In the genomic region with DNA sequence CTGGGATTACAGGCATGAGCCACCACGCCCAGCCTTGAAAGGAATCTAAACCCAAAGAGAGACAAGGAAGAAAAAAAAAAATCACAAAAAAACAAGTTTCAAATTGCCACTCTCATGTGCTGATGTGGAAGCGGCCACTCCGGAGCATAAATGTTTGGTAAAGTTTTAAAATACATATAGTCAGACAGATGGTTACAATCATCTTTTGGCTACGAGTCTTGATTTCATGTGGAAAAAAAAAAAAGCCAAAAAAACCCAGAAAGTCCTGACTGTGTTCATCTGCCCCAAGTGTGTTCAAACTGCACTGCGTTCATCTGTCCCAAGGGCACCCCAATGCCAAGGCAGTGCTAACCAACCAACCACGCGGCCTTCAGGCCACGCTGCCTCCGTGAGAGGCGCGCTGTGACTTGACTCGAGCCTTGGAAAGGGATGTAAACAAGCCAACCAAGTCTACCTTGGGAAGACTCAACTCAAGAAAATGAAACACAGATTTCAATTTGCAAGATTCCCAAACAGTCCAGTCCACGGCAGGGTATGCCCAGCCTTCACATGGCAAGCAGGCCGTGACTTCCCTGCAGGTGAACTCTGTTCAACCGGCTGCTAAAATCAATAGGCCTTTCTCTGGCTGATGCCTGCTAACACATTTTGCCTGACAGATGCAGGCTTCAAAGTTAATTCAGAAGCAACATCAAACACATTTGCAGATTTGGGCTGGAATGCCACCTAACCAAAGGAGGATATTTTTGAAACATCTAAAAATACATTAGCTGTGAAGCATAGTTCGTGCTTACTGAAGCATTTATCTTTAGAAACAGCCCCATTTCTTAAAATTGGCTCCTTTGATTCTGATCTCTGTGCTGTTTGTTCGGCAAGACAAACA, we compare ENCODE assay signal across 16 cellular contexts.
DNase-seq lines count a peak whose midpoint lies in the region; ATAC-seq, FAIRE-seq and TF ChIP-seq lines count a peak whose summit lies in the region.
"Had no signal": no experiment of that assay in that cellular context is flagged by ENCODE, and none has a peak within 500 bp of the region (broad histone marks: within the 10 kb centered on the region; RNA-seq: fewer than 3 reads in every experiment).

No MANE protein-coding gene starts in this region.

- no peaks in the 10 kb centered on the region for H3K36me3 Mint-ChIP-seq in natural killer cell treated with Interleukin-12 subunit alpha and Interleukin-12 subunit beta and Interleukin-15 and Interleukin-18, amount 100 ng/mL, for 72 hours

- 69 to 71% methylated on average over 17 of the region's 17 CpGs for WGBS in pancreas, 2 donors

- H3K27me3 Mint-ChIP-seq in natural killer cell treated with Interleukin-12 subunit alpha and Interleukin-12 subunit beta and Interleukin-15 and Interleukin-18, amount 100 ng/mL, for 72 hours: no peaks in the 10 kb centered on the region
- H3K27me3 Mint-ChIP-seq: effector memory CD8-positive, alpha-beta T cell had no signal

- H3K9me3 Mint-ChIP-seq in natural killer cell treated with Interleukin-12 subunit alpha and Interleukin-12 subunit beta and Interleukin-15 and Interleukin-18, amount 100 ng/mL, for 72 hours: no peaks in the 10 kb centered on the region
- H3K9me3 Mint-ChIP-seq: activated CD8-positive, alpha-beta T cell treated with anti-CD3 and anti-CD28 coated beads for 36 hours had no signal

- H3K9me3 ChIP-seq in SK-N-MC (ENCODE audit: low read depth, low read length): no peaks in the 10 kb centered on the region
- no peaks in the 10 kb centered on the region for H3K9me3 ChIP-seq in pancreas
- H3K9me3 ChIP-seq: SJSA1 had no signal

- TF ChIP-seq CTCF in AG10803 (conservative IDR thresholded peaks at IDR 0.05; ENCODE audit: low read length) (no peak), foreskin keratinocyte (conservative IDR thresholded peaks at IDR 0.05) (no peak), pancreas (IDR thresholded peaks at IDR 0.05) (no peak)

- H3K4me1 ChIP-seq in foreskin keratinocyte (peaks cover 17% of the 10 kb centered on the region), pancreas (peaks cover 17 to 41% (median 26%) of the 10 kb centered on the region in 3 donors)

- intact Hi-C loops in pancreas (cut with DNase I): no loop called here

- ATAC-seq in foreskin keratinocyte (peak; percentile 6), pancreas (peak in 3 of 4 donors; percentile 42 to 54 (median 52))
- no peak for ATAC-seq in natural killer cell treated with Interleukin-12 subunit alpha and Interleukin-12 subunit beta and Interleukin-15 and Interleukin-18, amount 100 ng/mL, for 72 hours
- ATAC-seq: activated CD8-positive, alpha-beta T cell treated with anti-CD3 and anti-CD28 coated beads for 36 hours; effector memory CD8-positive, alpha-beta T cell had no signal

- H3K4me3 Mint-ChIP-seq in natural killer cell treated with Interleukin-12 subunit alpha and Interleukin-12 subunit beta and Interleukin-15 and Interleukin-18, amount 100 ng/mL, for 72 hours: no peak overlapping the region
- H3K4me3 Mint-ChIP-seq: activated CD8-positive, alpha-beta T cell treated with anti-CD3 and anti-CD28 coated beads for 36 hours; effector memory CD8-positive, alpha-beta T cell had no signal

- peak overlapping the region; percentile 72 for H3K27ac ChIP-seq in SK-N-MC
- no peak overlapping the region for H3K27ac ChIP-seq in foreskin keratinocyte
- H3K27ac ChIP-seq in pancreas: peak overlapping the region in 3 of 4 donors; percentile 4 to 13 (median 10)

- H3K4me1 Mint-ChIP-seq in natural killer cell treated with Interleukin-12 subunit alpha and Interleukin-12 subunit beta and Interleukin-15 and Interleukin-18, amount 100 ng/mL, for 72 hours (ENCODE audit: low read depth in 2 of 2): no peaks in the 10 kb centered on the region

- H3K27me3 ChIP-seq in foreskin keratinocyte (no peaks in the 10 kb centered on the region), pancreas (no peaks in the 10 kb centered on the region)
- H3K27me3 ChIP-seq: SJSA1 had no signal

- no peak overlapping the region for H3K9ac ChIP-seq in SK-N-MC (ENCODE audit: insufficient read length)

- peak overlapping the region; percentile 47 for H3K4me3 ChIP-seq in AG10803 (ENCODE audit: low read length)
- no peak overlapping the region for H3K4me3 ChIP-seq in SK-N-MC
- no peak overlapping the region for H3K4me3 ChIP-seq in pancreas
- H3K4me3 ChIP-seq: SJSA1 had no signal

- no peak for FAIRE-seq in pancreas (lab: Jason Lieb, UNC)

- no peak for DNase-seq in AG10803 (ENCODE audit: low read depth)
- no peak for DNase-seq in SK-N-MC (ENCODE audit: low read depth, low spot score)
- DNase-seq in foreskin keratinocyte: no peak
- DNase-seq in pancreas: no peak
- no peak for DNase-seq in activated CD4-positive, alpha-beta T cell treated with anti-CD3 and anti-CD28 coated beads, Interleukin-2, amount 50 U/mL, for 48 hours
- no peak for DNase-seq in NCI-H1105 treated with DMSO at 0.1 percent for 48 hours (lab: John Stamatoyannopoulos, UW)
- no peak for DNase-seq in foreskin melanocyte
- DNase-seq in natural killer cell treated with Interleukin-12 subunit alpha and Interleukin-12 subunit beta and Interleukin-15 and Interleukin-18, amount 100 ng/mL, for 72 hours (ENCODE audit: low spot score): no peak
- DNase-seq: activated CD8-positive, alpha-beta T cell treated with anti-CD3 and anti-CD28 coated beads for 36 hours; AML-193; DMS 273 treated with DMSO at 0.1 percent for 48 hours; effector memory CD8-positive, alpha-beta T cell; GOT3; head of caudate nucleus; NCI-H2107 had no signal

- H3K36me3 ChIP-seq in SK-N-MC (ENCODE audit: insufficient read depth, low read length) (peaks cover 54% of the 10 kb centered on the region), pancreas (no peaks in the 10 kb centered on the region)

- no peak overlapping the region for H3K27ac Mint-ChIP-seq in natural killer cell treated with Interleukin-12 subunit alpha and Interleukin-12 subunit beta and Interleukin-15 and Interleukin-18, amount 100 ng/mL, for 72 hours
- H3K27ac Mint-ChIP-seq: activated CD8-positive, alpha-beta T cell treated with anti-CD3 and anti-CD28 coated beads for 36 hours; effector memory CD8-positive, alpha-beta T cell had no signal

Comparison
In these comparisons a context has a peak if more than half of its experiments do, and no peak if none do; other contexts are left out.
1. ATAC-seq: peak in foreskin keratinocyte (single experiment) and pancreas (3 of 4); none in natural killer cell treated with Interleukin-12 subunit alpha and Interleukin-12 subunit beta and Interleukin-15 and Interleukin-18, amount 100 ng/mL, for 72 hours (0 of 2).